Comparison of ENCODE assay signal across 17 cellular contexts in genomic region chr6:167766986-167767714, GRCh38.
A peak's percentile ranks its signal among the peaks of the same experiment; 100 is the strongest.
DNase-seq lines count a peak whose midpoint lies in the region; ATAC-seq and TF ChIP-seq lines count a peak whose summit lies in the region.
"Had no signal": no experiment of that assay in that cellular context is flagged by ENCODE, and none has a peak within 500 bp of the region (broad histone marks: within the 10 kb centered on the region; RNA-seq: fewer than 3 reads in every experiment).

No MANE protein-coding gene starts in this region.

- no peak for TF ChIP-seq CTCF in GM20000 (IDR thresholded peaks at IDR 0.05; ENCODE audit: extremely low read depth, missing control alignments)

- peak; percentile 61 for DNase-seq in DMS153 treated with DMSO at 0.1 percent for 48 hours (lab: John Stamatoyannopoulos, UW; ENCODE audit: unreplicated experiment)
- peak; percentile 63 for DNase-seq in NCI-H1092 (lab: John Stamatoyannopoulos, UW)
- DNase-seq in RPMI8226, result peak; percentile 64
- peak; percentile 46 for DNase-seq in left kidney (ENCODE audit: low read depth, low spot score)
- DNase-seq in HUDEP-2 (lab: John Stamatoyannopoulos, UW; ENCODE audit: unreplicated experiment in 76 of 76), result no peak
- no peak for DNase-seq in GM20000 (ENCODE audit: low spot score)
- DNase-seq: activated CD4-positive, alpha-beta memory T cell treated with anti-CD3 and anti-CD28 coated beads for 36 hours; AML-193; amniotic stem cell; HCEC 1CT; midbrain; NCI-H1105; nucleus accumbens; stimulated activated naive CD4-positive, alpha-beta T cell; upper lobe of left lung had no signal

- no peak for ATAC-seq in GM18861 (IDR thresholded peaks at IDR 0.05; ENCODE audit: unreplicated experiment)
- ATAC-seq: SK-N-SH treated with all-trans-retinoic acid at 6 μM for 48 hours had no signal

Comparison
In these comparisons a context has a peak if more than half of its experiments do, and no peak if none do; other contexts are left out.
1. DNase-seq: peak in DMS153 treated with DMSO at 0.1 percent for 48 hours (single experiment), NCI-H1092 (single experiment), RPMI8226 (single experiment) and left kidney (single experiment); none in HUDEP-2 (0 of 76) and GM20000 (single experiment).